ENCODE assay signal across 1 cellular context in genomic region chr3:120460862-120461261, GRCh38.
TF ChIP-seq lines count a peak whose summit lies in the region.

No MANE protein-coding gene starts in this region.

TF ChIP-seq in GM23338, 12 proteins besides CTCF, POLR2A, EP300 and RAD21 (continued from another document):
- TF ChIP-seq ZNF462 (CRISPR knock-in tag; IDR thresholded peaks at IDR 0.05) = no peak
- no peak for TF ChIP-seq POLR2AphosphoS5 (IDR thresholded peaks at IDR 0.05; ENCODE audit: low read depth)
- no peak for TF ChIP-seq ZNF114 (CRISPR knock-in tag; IDR thresholded peaks at IDR 0.05)
- no peak for TF ChIP-seq ZNF331 (CRISPR knock-in tag; IDR thresholded peaks at IDR 0.05; ENCODE audit: low read depth)
- no peak for TF ChIP-seq JUNB (IDR thresholded peaks at IDR 0.05; ENCODE audit: unreplicated experiment)
